13 cellular contexts compared by ENCODE assay signal in genomic region chr6:43146709-43147108, GRCh38. TPM values are rescaled to one million over a fixed set of nuclear protein-coding genes. Genes with fewer than 3 reads are reported as not detected.
DNase-seq lines count a peak whose midpoint lies in the region; ATAC-seq and TF ChIP-seq lines count a peak whose summit lies in the region.
"Had no signal": no experiment of that assay in that cellular context is flagged by ENCODE, and none has a peak within 500 bp of the region (broad histone marks: within the 10 kb centered on the region; RNA-seq: fewer than 3 reads in every experiment).

No MANE protein-coding gene starts in this region.

- DNase-seq in T-helper 17 cell (no peak), chondrocyte (ENCODE audit: low spot score) (no peak), progenitor cell of endocrine pancreas (ENCODE audit: low spot score, unreplicated experiment) (no peak), DMS 273 (lab: John Stamatoyannopoulos, UW; ENCODE audit: unreplicated experiment) (no peak), glomerular visceral epithelial cell (ENCODE audit: extremely low spot score) (no peak)
- DNase-seq: Calu3, DMS79, H7 had no signal

- no peak overlapping the region for H3K4me3 Mint-ChIP-seq in T-helper 17 cell
- H3K4me3 Mint-ChIP-seq in chondrocyte (ENCODE audit: unreplicated experiment) = no peak overlapping the region
- no peak overlapping the region for H3K4me3 Mint-ChIP-seq in progenitor cell of endocrine pancreas (ENCODE audit: low read depth)
- H3K4me3 Mint-ChIP-seq: GM23338, IgD-negative memory B cell had no signal

- H3K27me3 Mint-ChIP-seq in T-helper 17 cell = peaks cover 15% of the 10 kb centered on the region
- no peaks in the 10 kb centered on the region for H3K27me3 Mint-ChIP-seq in chondrocyte (ENCODE audit: low read depth)
- H3K27me3 Mint-ChIP-seq in progenitor cell of endocrine pancreas = no peaks in the 10 kb centered on the region
- H3K27me3 Mint-ChIP-seq: IgD-negative memory B cell had no signal

- peak overlapping the region; percentile 60 for H3K27ac Mint-ChIP-seq in T-helper 17 cell
- H3K27ac Mint-ChIP-seq in chondrocyte (ENCODE audit: unreplicated experiment) = peak overlapping the region; percentile 17
- peak overlapping the region; percentile 45 for H3K27ac Mint-ChIP-seq in progenitor cell of endocrine pancreas
- H3K27ac Mint-ChIP-seq: GM23338, IgD-negative memory B cell had no signal

- no peaks in the 10 kb centered on the region for H3K9me3 ChIP-seq in T-helper 17 cell (ENCODE audit: control insufficient read depth, low read length, poor library complexity, severe bottlenecking)
- H3K9me3 ChIP-seq: A549 had no signal

- H3K9me3 Mint-ChIP-seq in chondrocyte (ENCODE audit: low read depth) (no peaks in the 10 kb centered on the region), progenitor cell of endocrine pancreas (ENCODE audit: low read depth) (no peaks in the 10 kb centered on the region)
- H3K9me3 Mint-ChIP-seq: GM23338 had no signal

- no peak for ATAC-seq in T-helper 17 cell
- ATAC-seq in GM18907 (IDR thresholded peaks at IDR 0.05; ENCODE audit: unreplicated experiment) = no peak
- ATAC-seq: A549, GM12878, GM23338 had no signal

- H3K4me1 Mint-ChIP-seq in T-helper 17 cell = peaks cover 6% of the 10 kb centered on the region
- peaks cover 23% of the 10 kb centered on the region for H3K4me1 Mint-ChIP-seq in chondrocyte (ENCODE audit: low read depth)
- peaks cover 5% of the 10 kb centered on the region for H3K4me1 Mint-ChIP-seq in progenitor cell of endocrine pancreas (ENCODE audit: low read depth)

- TF ChIP-seq CTCF in chondrocyte (IDR thresholded peaks at IDR 0.05) (no peak), progenitor cell of endocrine pancreas (IDR thresholded peaks at IDR 0.05; ENCODE audit: unreplicated experiment) (no peak)

- H3K36me3 Mint-ChIP-seq in T-helper 17 cell (ENCODE audit: low read depth) (no peaks in the 10 kb centered on the region), chondrocyte (ENCODE audit: low read depth) (peaks cover 14% of the 10 kb centered on the region), progenitor cell of endocrine pancreas (ENCODE audit: insufficient read depth) (peaks cover 3% of the 10 kb centered on the region)
- H3K36me3 Mint-ChIP-seq: IgD-negative memory B cell had no signal

RNA-seq across cellular contexts. Expression of gene SRF, which starts 24.4 kb away (rescaled TPM):
- total RNA-seq in T-helper 17 cell (10 to 100 TPM; 26.3 to 27.9 TPM), chondrocyte (42.2 to 43.9 TPM (median 42.7 TPM) in 3 replicates), progenitor cell of endocrine pancreas (29.1 and 30.3 TPM in 2 replicates)

RNA-seq across cellular contexts. Expression of gene CUL9, which starts 35.3 kb away (rescaled TPM):
- 10 to 100 TPM; 73.9 to 78.0 TPM for total RNA-seq in T-helper 17 cell
- 17.5 to 36.6 TPM (median 19.8 TPM) in 3 replicates for total RNA-seq in chondrocyte
- 57.0 and 61.1 TPM in 2 replicates for total RNA-seq in progenitor cell of endocrine pancreas
